ENCODE assay signal across 8 cellular contexts in genomic region chr2:30230855-30231725, GRCh38. TPM values are rescaled to one million over a fixed set of nuclear protein-coding genes. Genes with fewer than 3 reads are reported as not detected.
DNase-seq lines count a peak whose midpoint lies in the region; ATAC-seq and TF ChIP-seq lines count a peak whose summit lies in the region.

TSS of gene LBH (plus strand) at chr2:30231534. CDS start at chr2:30231739, 205 bp downstream.

- H3K4me3 ChIP-seq in OCI-LY7 (ENCODE audit: low read depth, low read length, poor library complexity, severe bottlenecking) (peak within 1 kb of the TSS; percentile 67), esophagus squamous epithelium (peak within 1 kb of the TSS; percentile 52 to 86 (median 62))

- peaks cover 21% of the 10 kb centered on the region for H3K4me1 ChIP-seq in OCI-LY7 (ENCODE audit: insufficient read depth, low read length, poor library complexity, severe bottlenecking)
- peaks cover 8 to 67% (median 22%) of the 10 kb centered on the region in 3 donors for H3K4me1 ChIP-seq in esophagus squamous epithelium

- peaks cover 11% of the 10 kb centered on the region for H3K36me3 Mint-ChIP-seq in activated T-cell treated with anti-CD3 and anti-CD28 coated beads, Interleukin-2, amount 50 U/mL, for 4 hours (ENCODE audit: insufficient read depth)

- 6% methylated on average over 40 of the region's 95 CpGs; no CpG with 5 or more reads in 1 of the 2 donors for WGBS in esophagus squamous epithelium, 2 donors

- TF ChIP-seq CTCF in OCI-LY7 (conservative IDR thresholded peaks at IDR 0.05; ENCODE audit: low read length) (no peak), esophagus squamous epithelium (IDR thresholded peaks at IDR 0.05) (no peak)

- H3K27me3 ChIP-seq in esophagus squamous epithelium = peaks cover 0 to 53% (median 0%) of the 10 kb centered on the region in 4 donors

- H3K9me2 ChIP-seq in OCI-LY7 (ENCODE audit: insufficient read depth, low read length) = no peaks in the 10 kb centered on the region

- H3K27me3 Mint-ChIP-seq in activated T-cell treated with anti-CD3 and anti-CD28 coated beads, Interleukin-2, amount 50 U/mL, for 4 hours (ENCODE audit: low read depth) = no peaks in the 10 kb centered on the region

- peak within 1 kb of the TSS; percentile 39 for H2AFZ ChIP-seq in OCI-LY7 (ENCODE audit: low read length)

- no peaks in the 10 kb centered on the region for H3K36me3 ChIP-seq in OCI-LY7 (ENCODE audit: insufficient read depth, low read length)
- H3K36me3 ChIP-seq in esophagus squamous epithelium = peaks cover 0 to 12% (median 0%) of the 10 kb centered on the region in 3 donors

- H3K9me3 ChIP-seq in OCI-LY7 (ENCODE audit: low read length) = no peaks in the 10 kb centered on the region
- no peaks in the 10 kb centered on the region for H3K9me3 ChIP-seq in esophagus squamous epithelium

- POLR2A ChIA-PET in OCI-LY7 (lab: Charles Lee) = interaction anchor here (0.6 to 1.5 kb wide), 2 partner anchors 56 to 815 kb away, joined by 5 read pairs; no protein-coding TSS in a partner anchor

- peak within 1 kb of the TSS; percentile 81 for H3K4me2 ChIP-seq in OCI-LY7 (ENCODE audit: low read length)

- ATAC-seq in GM19035 (IDR thresholded peaks at IDR 0.05; ENCODE audit: unreplicated experiment) (peak; percentile 54), HG03457 (IDR thresholded peaks at IDR 0.05; ENCODE audit: unreplicated experiment) (peak; percentile 39)
- peak; percentile 48 to 49 for ATAC-seq in activated T-cell treated with anti-CD3 and anti-CD28 coated beads, Interleukin-2, amount 50 U/mL, for 4 hours

- no peaks in the 10 kb centered on the region for H3K79me2 ChIP-seq in OCI-LY7 (ENCODE audit: insufficient read depth, low read depth, low read length)

- no peaks in the 10 kb centered on the region for H4K20me1 ChIP-seq in OCI-LY7 (ENCODE audit: insufficient read depth, low read length)

- peaks cover 64% of the 10 kb centered on the region for H3K4me1 Mint-ChIP-seq in activated T-cell treated with anti-CD3 and anti-CD28 coated beads, Interleukin-2, amount 50 U/mL, for 4 hours (ENCODE audit: low read depth)

- CTCF ChIA-PET in OCI-LY7 (lab: Charles Lee; ENCODE audit: unreplicated experiment) = interaction anchor here (0.6 kb wide), 1 partner anchor 92 kb away, joined by 3 read pairs; no protein-coding TSS in a partner anchor

- no TSS peak for BruUV-seq in OCI-LY7 (replicated peaks; lab: Mats Ljungman, UMichigan)

- H3K27ac ChIP-seq in OCI-LY7 (ENCODE audit: low read depth, low read length, poor library complexity, severe bottlenecking) (no peak within 1 kb of the TSS), esophagus squamous epithelium (peak within 1 kb of the TSS; percentile 79 to 92 (median 86))

- intact Hi-C loops in OCI-LY7 (cut with micrococcal nuclease; ENCODE audit: unreplicated experiment) (no loop called here), esophagus squamous epithelium (cut with DNase I) (no loop called here)

- H3K9me3 Mint-ChIP-seq in activated T-cell treated with anti-CD3 and anti-CD28 coated beads, Interleukin-2, amount 50 U/mL, for 4 hours = no peaks in the 10 kb centered on the region

- H3K4me3 Mint-ChIP-seq in activated T-cell treated with anti-CD3 and anti-CD28 coated beads, Interleukin-2, amount 50 U/mL, for 4 hours = peak within 1 kb of the TSS; percentile 86

- DNase-seq in AG08395 (ENCODE audit: low spot score) (peak; percentile 96), OCI-LY7 (ENCODE audit: low spot score) (peak; percentile 57), esophagus squamous epithelium (lab: John Stamatoyannopoulos, UW) (peak; percentile 37), myocyte (ENCODE audit: low read depth) (peak; percentile 91)
- peak; percentile 92 for DNase-seq in activated T-cell treated with anti-CD3 and anti-CD28 coated beads, Interleukin-2, amount 50 U/mL, for 4 hours
- peak; percentile 68 to 83 for DNase-seq in stimulated activated CD8-positive, alpha-beta memory T cell treated with anti-CD3 and anti-CD28 coated beads, Interleukin-7, amount 100 ng/mL, for 48 hours (ENCODE audit: extremely low read depth in 1 of 2, low read depth in 1 of 2)

- peak in 3 of 4 donors; percentile 88 to 99 (median 98) for TF ChIP-seq POLR2A in esophagus squamous epithelium (IDR thresholded peaks at IDR 0.05)

RNA-seq across cellular contexts. Expression of gene LBH, which starts in this region (rescaled TPM):
- 0.75 and 3.7 TPM in 2 replicates for total RNA-seq in OCI-LY7 (2014; rRNA removed; shearing (Covaris generic))
- total RNA-seq in OCI-LY7 (2022) = 3.0 and 3.8 TPM in 2 replicates
- 100 to 1,000 TPM; 102 to 143 (median 119) TPM for total RNA-seq in activated T-cell treated with anti-CD3 and anti-CD28 coated beads, Interleukin-2, amount 50 U/mL, for 4 hours
- 10 to 100 TPM in 3 of 4 donors, 1 to 10 TPM in 1; 2.4 to 22.7 (median 17.6) TPM for total RNA-seq in esophagus squamous epithelium
- total RNA-seq in myocyte = 28.8 and 130 TPM in 2 replicates
- 42.4 TPM for polyA plus RNA-seq in myocyte (2012)

Comparison
In these comparisons a context has a peak if more than half of its experiments do, and no peak if none do; other contexts are left out.
1. DNase-seq: peak in every context shown above with its lines; median percentile 96 in AG08395; 92 in activated T-cell treated with anti-CD3 and anti-CD28 coated beads, Interleukin-2, amount 50 U/mL, for 4 hours; 91 in myocyte; 76 in stimulated activated CD8-positive, alpha-beta memory T cell treated with anti-CD3 and anti-CD28 coated beads, Interleukin-7, amount 100 ng/mL, for 48 hours; 57 in OCI-LY7; 37 in esophagus squamous epithelium.